In the genomic region with DNA sequence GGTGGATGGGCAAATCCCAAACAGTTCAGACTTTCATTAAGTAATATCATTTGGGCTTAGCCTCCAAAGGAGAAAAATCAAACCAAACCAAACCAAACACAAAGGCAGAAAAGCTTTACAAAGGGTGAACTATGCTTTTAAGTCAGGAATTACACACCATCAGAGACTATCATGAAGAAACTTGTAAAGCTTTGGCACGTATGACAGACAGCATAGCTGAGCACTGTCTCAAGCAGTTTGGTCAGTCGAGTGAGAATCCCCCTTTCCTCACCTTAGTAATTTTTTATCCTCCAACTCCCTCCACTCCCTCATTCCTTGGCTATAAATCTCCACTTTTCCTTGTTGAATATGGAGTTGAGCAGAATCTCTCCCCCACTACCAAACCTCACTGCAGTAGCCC, we compare ENCODE assay signal across 21 cellular contexts.
DNase-seq lines count a peak whose midpoint lies in the region; ATAC-seq, FAIRE-seq and TF ChIP-seq lines count a peak whose summit lies in the region.
"Had no signal": no experiment of that assay in that cellular context is flagged by ENCODE, and none has a peak within 500 bp of the region (broad histone marks: within the 10 kb centered on the region; RNA-seq: fewer than 3 reads in every experiment).

No MANE protein-coding gene starts in this region.

- H3K27ac ChIP-seq in C4-2B (peak overlapping the region; percentile 61), foreskin keratinocyte (no peak overlapping the region), kidney (ENCODE audit: low read depth in 2 of 2, low read length in 2 of 2) (no peak overlapping the region)
- H3K27ac ChIP-seq: 22Rv1, BLaER1, GM23248 had no signal

- TF ChIP-seq CTCF in C4-2B (conservative IDR thresholded peaks at IDR 0.05) (no peak), bronchial epithelial cell (IDR thresholded peaks at IDR 0.05; ENCODE audit: insufficient read depth, low read length, severe bottlenecking) (no peak), foreskin keratinocyte (conservative IDR thresholded peaks at IDR 0.05) (no peak), kidney (IDR thresholded peaks at IDR 0.05; ENCODE audit: borderline replicate concordance, extremely low read depth, insufficient read depth) (no peak), mucosa of descending colon (IDR thresholded peaks at IDR 0.05) (no peak)

- H3K9ac ChIP-seq in kidney (ENCODE audit: low read length in 2 of 2) = no peak overlapping the region
- H3K9ac ChIP-seq: BLaER1, GM23248 had no signal

- no peaks in the 10 kb centered on the region for H3K9me3 ChIP-seq in kidney (ENCODE audit: control insufficient read depth in 1 of 2, low read length in 2 of 2)
- no peaks in the 10 kb centered on the region for H3K9me3 ChIP-seq in mucosa of descending colon
- H3K9me3 ChIP-seq: BLaER1 had no signal

- H3K4me3 ChIP-seq in bronchial epithelial cell (ENCODE audit: low read depth, low read length) (no peak overlapping the region), kidney (ENCODE audit: low read length in 2 of 2) (no peak overlapping the region), mucosa of descending colon (no peak overlapping the region)
- H3K4me3 ChIP-seq: BLaER1, GM12878, GM23248 had no signal

- H3K4me1 ChIP-seq in foreskin keratinocyte = peaks cover 6% of the 10 kb centered on the region
- no peaks in the 10 kb centered on the region for H3K4me1 ChIP-seq in kidney (ENCODE audit: control insufficient read depth in 1 of 2, insufficient read depth in 1 of 2, low read depth in 1 of 2, low read length in 2 of 2)
- no peaks in the 10 kb centered on the region for H3K4me1 ChIP-seq in mucosa of descending colon (ENCODE audit: low read depth)

- no peaks in the 10 kb centered on the region for H3K36me3 ChIP-seq in bronchial epithelial cell (ENCODE audit: control insufficient read depth, insufficient read depth, low read length)
- H3K36me3 ChIP-seq in kidney (ENCODE audit: control insufficient read depth in 1 of 2, insufficient read depth in 2 of 2, low read length in 2 of 2) = no peaks in the 10 kb centered on the region
- H3K36me3 ChIP-seq in mucosa of descending colon (ENCODE audit: low read depth) = no peaks in the 10 kb centered on the region
- H3K36me3 ChIP-seq: BLaER1 had no signal

- H3K27me3 ChIP-seq in bronchial epithelial cell (ENCODE audit: control insufficient read depth, insufficient read depth, low read length) (no peaks in the 10 kb centered on the region), foreskin keratinocyte (no peaks in the 10 kb centered on the region)
- H3K27me3 ChIP-seq: BLaER1 had no signal

- no peak for FAIRE-seq in bronchial epithelial cell (lab: Jason Lieb, UNC)
- no peak for FAIRE-seq in kidney (lab: Jason Lieb, UNC)
- FAIRE-seq: A204.1, D721Med, GM12878, H1 had no signal

- DNase-seq in bronchial epithelial cell (ENCODE audit: low read depth) = peak; percentile 47
- peak; percentile 32 to 70 for DNase-seq in foreskin keratinocyte
- DNase-seq in kidney = no peak
- no peak for DNase-seq in mucosa of descending colon
- DNase-seq: CD4-positive, alpha-beta T cell; CD8-positive, alpha-beta memory T cell; DMS 273 treated with DMSO at 0.1 percent for 48 hours; DMS79; EL; GDM1; GM23248; H7; HCEC 1CT had no signal

- intact Hi-C loops in kidney (cut with DNase I) (no loop called here), mucosa of descending colon (cut with DNase I, micrococcal nuclease) (no loop called here)

- ATAC-seq in foreskin keratinocyte = peak; percentile 36
- no peak for ATAC-seq in mucosa of descending colon
- no peak for ATAC-seq in GM18517 (IDR thresholded peaks at IDR 0.05; ENCODE audit: unreplicated experiment)
- ATAC-seq: GM12878 had no signal

Comparison
In these comparisons a context has a peak if more than half of its experiments do, and no peak if none do; other contexts are left out.
1. DNase-seq: peak in bronchial epithelial cell (single experiment) and foreskin keratinocyte (2 of 2); none in kidney (single experiment) and mucosa of descending colon (0 of 3).